Comparison of ENCODE assay signal across 8 cellular contexts in the genomic region with DNA sequence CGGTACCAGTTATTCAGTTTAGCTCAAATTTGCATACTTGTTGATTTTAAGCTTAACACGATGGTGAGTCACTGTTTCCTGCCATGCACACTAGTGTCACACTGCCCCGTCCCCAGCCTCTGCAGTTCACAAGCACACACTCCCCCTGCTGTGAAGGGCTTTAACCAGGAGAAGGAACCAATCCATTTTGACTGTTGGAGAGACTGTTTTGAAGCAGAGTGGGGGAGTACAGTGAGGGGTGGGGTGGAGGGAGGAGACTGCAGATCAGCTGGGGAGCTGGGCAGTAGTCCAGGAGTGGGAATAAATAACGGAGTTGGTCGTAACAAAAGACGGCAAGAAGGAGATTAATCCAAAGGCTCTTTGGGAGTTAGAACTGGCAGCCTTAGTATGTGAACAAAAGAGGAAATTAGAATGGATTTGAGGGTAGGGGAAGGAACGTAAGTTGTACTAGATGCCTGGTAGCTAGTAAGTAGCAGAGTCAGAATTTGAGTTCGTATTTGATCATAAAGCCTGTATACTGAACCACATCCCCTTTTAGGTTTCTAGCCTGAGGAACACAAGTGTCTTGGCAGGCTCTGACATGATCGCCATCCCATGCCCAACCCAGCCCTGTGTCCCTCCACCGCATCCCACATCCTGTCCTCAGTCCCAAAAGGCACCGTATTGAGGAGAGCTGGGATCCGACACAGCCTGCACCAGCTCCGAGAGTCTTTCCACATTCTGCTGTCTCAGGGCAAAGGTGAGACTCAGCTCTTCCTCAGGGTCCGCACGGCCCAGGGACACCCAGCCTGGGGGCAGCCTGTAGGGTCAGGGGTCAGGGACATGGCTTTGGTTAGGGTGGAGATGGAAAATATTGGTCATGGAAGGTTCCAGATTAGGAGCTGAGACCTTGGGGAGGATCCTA. TPM values are rescaled to one million over a fixed set of nuclear protein-coding genes. Genes with fewer than 3 reads are reported as not detected.
DNase-seq lines count a peak whose midpoint lies in the region; ATAC-seq and TF ChIP-seq lines count a peak whose summit lies in the region.

No MANE protein-coding gene starts in this region.

- peak overlapping the region; percentile 71 to 79 (median 78) for H3K4me3 ChIP-seq in breast epithelium
- peak overlapping the region; percentile 68 for H3K4me3 ChIP-seq in ovary
- peak overlapping the region; percentile 74 to 90 for H3K4me3 ChIP-seq in vagina

- H3K27ac ChIP-seq in breast epithelium = peak overlapping the region; percentile 89 to 91
- peak overlapping the region; percentile 16 for H3K27ac ChIP-seq in foreskin keratinocyte
- H3K27ac ChIP-seq in ovary = peak overlapping the region; percentile 54 to 55
- H3K27ac ChIP-seq in vagina = peak overlapping the region; percentile 99

- TF ChIP-seq POLR2A in breast epithelium (IDR thresholded peaks at IDR 0.05) (no peak), ovary (IDR thresholded peaks at IDR 0.05) (no peak), vagina (IDR thresholded peaks at IDR 0.05) (peak in 1 of 2 donors; percentile 20)

- TF ChIP-seq CTCF in breast epithelium (IDR thresholded peaks at IDR 0.05) (no peak), MCF 10A (IDR thresholded peaks at IDR 0.05; ENCODE audit: unreplicated experiment) (no peak), foreskin keratinocyte (conservative IDR thresholded peaks at IDR 0.05) (no peak), ovary (IDR thresholded peaks at IDR 0.05) (no peak), vagina (IDR thresholded peaks at IDR 0.05) (no peak)

- ATAC-seq in foreskin keratinocyte (peak; percentile 39), HG02884 (IDR thresholded peaks at IDR 0.05; ENCODE audit: unreplicated experiment) (no peak)

- H3K36me3 ChIP-seq in breast epithelium = no peaks in the 10 kb centered on the region
- no peaks in the 10 kb centered on the region for H3K36me3 ChIP-seq in ovary
- H3K36me3 ChIP-seq in vagina = peaks cover 0 to 6% of the 10 kb centered on the region in 2 donors

- no peaks in the 10 kb centered on the region for H3K9me3 Mint-ChIP-seq in MCF 10A (ENCODE audit: unreplicated experiment)

- DNase-seq in breast epithelium (ENCODE audit: low spot score in 2 of 2) (no peak), MCF 10A (ENCODE audit: unreplicated experiment) (no peak), OCI-M1 (lab: John Stamatoyannopoulos, UW) (peak; percentile 79), foreskin keratinocyte (peak; percentile 47 to 49), ovary (peak; percentile 68 to 82 (median 74)), vagina (ENCODE audit: extremely low spot score in 2 of 2) (no peak)
- peak; percentile 57 for DNase-seq in activated T-helper 9 cell treated with anti-CD3 and anti-CD28 coated beads, Interleukin-2, amount 50 U/mL, for 16 hours (ENCODE audit: low read depth)

- BruUV-seq in MCF 10A (replicated peaks; lab: Mats Ljungman, UMichigan) = no TSS peak

- no peaks in the 10 kb centered on the region for H3K4me1 Mint-ChIP-seq in MCF 10A (ENCODE audit: insufficient read depth, unreplicated experiment)

- whole genome bisulfite sequencing in ovary, 3 donors = 2 to 4% (median 3%) methylated on average over 15 of the region's 15 CpGs

- no peak overlapping the region for H3K4me3 Mint-ChIP-seq in MCF 10A (ENCODE audit: unreplicated experiment)

- CTCF ChIA-PET in MCF 10A (lab: Yijun Ruan, JAX) = interaction anchor here (0.6 to 3.0 kb wide), 13 partner anchors 8 to 239 kb away, joined by 3 to 34 read pairs (median 4); a partner anchor contains a TSS

- H3K36me3 Mint-ChIP-seq in MCF 10A (ENCODE audit: insufficient read depth, unreplicated experiment) = peaks cover 11% of the 10 kb centered on the region

- no peaks in the 10 kb centered on the region for H3K27me3 Mint-ChIP-seq in MCF 10A (ENCODE audit: insufficient read depth, unreplicated experiment)

- no peak for TF ChIP-seq EP300 in ovary (IDR thresholded peaks at IDR 0.05)

- H3K27me3 ChIP-seq in breast epithelium = no peaks in the 10 kb centered on the region
- no peaks in the 10 kb centered on the region for H3K27me3 ChIP-seq in foreskin keratinocyte
- H3K27me3 ChIP-seq in ovary = no peaks in the 10 kb centered on the region
- no peaks in the 10 kb centered on the region for H3K27me3 ChIP-seq in vagina

- POLR2A ChIA-PET in MCF 10A (lab: Yijun Ruan, JAX) = interaction anchor here (0.6 to 4.6 kb wide), 17 partner anchors 9 to 298 kb away, joined by 3 to 56 read pairs (median 3); a partner anchor contains a TSS

- H3K27ac Mint-ChIP-seq in MCF 10A (ENCODE audit: low read depth, unreplicated experiment) = no peak overlapping the region

- H3K4me1 ChIP-seq in breast epithelium = no peaks in the 10 kb centered on the region
- H3K4me1 ChIP-seq in foreskin keratinocyte = no peaks in the 10 kb centered on the region
- H3K4me1 ChIP-seq in ovary (ENCODE audit: insufficient read depth) = peaks cover 4% of the 10 kb centered on the region
- peaks cover 17% of the 10 kb centered on the region for H3K4me1 ChIP-seq in vagina

- H3K9me3 ChIP-seq in breast epithelium = no peaks in the 10 kb centered on the region
- no peaks in the 10 kb centered on the region for H3K9me3 ChIP-seq in ovary
- H3K9me3 ChIP-seq in vagina = no peaks in the 10 kb centered on the region

- intact Hi-C loops in breast epithelium (cut with DNase I; ENCODE audit: low total_unique reads) (no loop called here), MCF 10A (cut with micrococcal nuclease) (loop anchor here (2.0 kb wide), 1 partner anchor 84 kb away; no protein-coding TSS in a partner anchor), ovary (cut with DNase I) (loop anchor here in 1 of 4 donors (5.0 kb wide), 1 partner anchor 136 kb away; a partner anchor contains a TSS), vagina (cut with DNase I) (no loop called here)

RNA-seq across cellular contexts. Expression of a gene that starts 0.9 kb away (rescaled TPM):
- total RNA-seq in breast epithelium = 10 to 100 TPM; 27.2 to 71.4 (median 38.2) TPM
- total RNA-seq in MCF 10A (2022) = 26.9 and 46.5 TPM in 2 replicates
- total RNA-seq in foreskin keratinocyte = 36.3 and 43.3 TPM in 2 replicates
- polyA plus RNA-seq in foreskin keratinocyte = 33.0 and 33.1 TPM in 2 replicates
- total RNA-seq in ovary = 10 to 100 TPM; 21.0 to 71.8 (median 58.2) TPM
- polyA plus RNA-seq in ovary = 100 to 1,000 TPM in 1 of 2 donors, 10 to 100 TPM in 1; 40.5 to 360 TPM
- 77.3 TPM for total RNA-seq in vagina

RNA-seq across cellular contexts. Expression of a gene that starts 6.4 kb away (rescaled TPM):
- total RNA-seq in breast epithelium (10 to 100 TPM; 45.4 to 82.6 (median 54.7) TPM), MCF 10A (2022) (157 and 167 TPM in 2 replicates), foreskin keratinocyte (152 and 171 TPM in 2 replicates), ovary (100 to 1,000 TPM in 2 of 7 donors, 10 to 100 TPM in 5; 45.1 to 109 (median 76.8) TPM), vagina (48.1 TPM)
- polyA plus RNA-seq in foreskin keratinocyte (195 and 218 TPM in 2 replicates), ovary (100 to 1,000 TPM in 1 of 2 donors, 10 to 100 TPM in 1; 40.0 to 183 TPM)

RNA-seq across cellular contexts. Expression of a gene that starts 14.8 kb away (rescaled TPM):
- total RNA-seq in breast epithelium (100 to 1,000 TPM; 113 to 118 (median 113) TPM), MCF 10A (2022) (78.9 and 92.3 TPM in 2 replicates), foreskin keratinocyte (143 and 151 TPM in 2 replicates), ovary (100 to 1,000 TPM in 5 of 7 donors, 10 to 100 TPM in 2; 79.8 to 222 (median 140) TPM), vagina (149 TPM)
- polyA plus RNA-seq in foreskin keratinocyte (143 and 150 TPM in 2 replicates), ovary (100 to 1,000 TPM; 126 to 337 TPM)

RNA-seq across cellular contexts. Expression of a gene that starts 15.0 kb away (rescaled TPM):
- 10 to 100 TPM in 2 of 3 donors, 1 to 10 TPM in 1; 8.8 to 22.2 (median 20.3) TPM for total RNA-seq in breast epithelium
- total RNA-seq in MCF 10A (2022) = 23.4 and 27.6 TPM in 2 replicates
- 25.0 and 26.1 TPM in 2 replicates for total RNA-seq in foreskin keratinocyte
- 30.4 and 34.6 TPM in 2 replicates for polyA plus RNA-seq in foreskin keratinocyte
- total RNA-seq in ovary = 10 to 100 TPM in 5 of 7 donors, 1 to 10 TPM in 2; 8.2 to 25.5 (median 17.1) TPM
- 10 to 100 TPM; 13.4 to 32.7 TPM for polyA plus RNA-seq in ovary
- 10.3 TPM for total RNA-seq in vagina

RNA-seq across cellular contexts. Expression of a gene that starts 37.2 kb away (rescaled TPM):
- 10 to 100 TPM in 2 of 3 donors, 1 to 10 TPM in 1; 7.2 to 18.0 (median 13.8) TPM for total RNA-seq in breast epithelium
- 0.19 and 0.27 TPM in 2 replicates for total RNA-seq in MCF 10A (2022)
- total RNA-seq in foreskin keratinocyte = 0.03 and 0.11 TPM in 2 replicates
- 0.02 and 0.03 TPM in 2 replicates for polyA plus RNA-seq in foreskin keratinocyte
- 10 to 100 TPM; 14.8 to 36.8 (median 23.0) TPM for total RNA-seq in ovary
- 10 to 100 TPM in 1 of 2 donors, 1 to 10 TPM in 1; 5.2 to 20.2 TPM for polyA plus RNA-seq in ovary
- total RNA-seq in vagina = 28.7 TPM

Comparison
In these comparisons a context has a peak if more than half of its experiments do, and no peak if none do; other contexts are left out.
1. DNase-seq: peak in OCI-M1 (single experiment), activated T-helper 9 cell treated with anti-CD3 and anti-CD28 coated beads, Interleukin-2, amount 50 U/mL, for 16 hours (single experiment), foreskin keratinocyte (2 of 2) and ovary (5 of 5); none in breast epithelium (0 of 2), MCF 10A (single experiment) and vagina (0 of 2).
2. H3K27ac ChIP-seq: peak in every context shown above with its lines; median percentile 99 in vagina; 90 in breast epithelium; 54 in ovary; 16 in foreskin keratinocyte.
3. Peak in every context shown above with its lines, with median percentiles within 50 percentile points of each other: H3K4me3 ChIP-seq.